Comparison of ENCODE assay signal across 9 cellular contexts in the genomic region with DNA sequence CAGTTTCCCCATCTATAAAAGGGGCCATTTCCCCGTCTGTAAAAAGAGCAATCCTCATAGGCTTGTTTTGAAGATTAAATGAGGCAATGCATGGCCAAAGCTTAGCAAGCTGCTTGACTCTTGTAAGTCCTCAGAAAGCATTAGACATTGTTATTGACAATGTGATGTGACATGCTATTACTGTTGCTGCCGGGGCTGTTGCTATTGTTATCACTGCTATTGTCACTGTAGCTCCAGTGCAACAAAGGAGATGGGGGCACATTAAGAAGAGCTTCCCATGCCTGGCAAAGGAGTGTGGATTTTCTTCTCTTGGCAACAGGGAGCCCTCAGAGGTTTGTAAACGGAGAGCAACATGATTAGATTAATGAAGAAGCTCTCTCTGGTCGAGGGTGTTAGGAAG. TPM values are rescaled to one million over a fixed set of nuclear protein-coding genes. Genes with fewer than 3 reads are reported as not detected.
DNase-seq lines count a peak whose midpoint lies in the region; ATAC-seq and TF ChIP-seq lines count a peak whose summit lies in the region.
"Had no signal": no experiment of that assay in that cellular context is flagged by ENCODE, and none has a peak within 500 bp of the region (broad histone marks: within the 10 kb centered on the region; RNA-seq: fewer than 3 reads in every experiment).

No MANE protein-coding gene starts in this region.

- H3K27ac ChIP-seq in GM23338 (ENCODE audit: low read depth) (no peak overlapping the region), layer of hippocampus (ENCODE audit: low read depth, low read length) (peak overlapping the region; percentile 76), RWPE1 (no peak overlapping the region), suprapubic skin (no peak overlapping the region), esophagus squamous epithelium (peak overlapping the region in 1 of 4 donors; percentile 2)
- H3K27ac ChIP-seq: cardiac muscle cell had no signal

- no peak for DNase-seq in Caco-2
- no peak for DNase-seq in GM23338 (ENCODE audit: low spot score)
- DNase-seq in activated CD4-positive, alpha-beta memory T cell treated with anti-CD3 and anti-CD28 coated beads, Interleukin-2, amount 10 ng/mL, durations not matched to agents 7 days and 5 days = no peak
- DNase-seq in RWPE1 (ENCODE audit: low spot score) = no peak
- DNase-seq in NCI-H2227 (lab: John Stamatoyannopoulos, UW; ENCODE audit: unreplicated experiment) = no peak
- no peak for DNase-seq in suprapubic skin (ENCODE audit: low spot score in 2 of 2)
- DNase-seq in esophagus squamous epithelium (lab: John Stamatoyannopoulos, UW) = no peak

- H3K9me3 Mint-ChIP-seq in Caco-2 (ENCODE audit: unreplicated experiment) (no peaks in the 10 kb centered on the region), GM23338 (no peaks in the 10 kb centered on the region)
- H3K9me3 Mint-ChIP-seq in activated CD4-positive, alpha-beta memory T cell treated with anti-CD3 and anti-CD28 coated beads, Interleukin-2, amount 10 ng/mL, durations not matched to agents 7 days and 5 days = no peaks in the 10 kb centered on the region

- ATAC-seq in GM23338 = no peak

- no peaks in the 10 kb centered on the region for H3K36me3 Mint-ChIP-seq in Caco-2 (ENCODE audit: insufficient read depth, unreplicated experiment)
- no peaks in the 10 kb centered on the region; the same call in 2 of the 3 replicates for H3K36me3 Mint-ChIP-seq in GM23338 (ENCODE audit: low read depth)
- H3K36me3 Mint-ChIP-seq in activated CD4-positive, alpha-beta memory T cell treated with anti-CD3 and anti-CD28 coated beads, Interleukin-2, amount 10 ng/mL, durations not matched to agents 7 days and 5 days (ENCODE audit: low read depth) = peaks cover 41% of the 10 kb centered on the region

- POLR2A ChIA-PET in Caco-2 (lab: Charles Lee) = no interaction called here
- POLR2A ChIA-PET in activated CD4-positive, alpha-beta memory T cell treated with anti-CD3 and anti-CD28 coated beads, Interleukin-2, amount 10 ng/mL, durations not matched to agents 7 days and 5 days (lab: Charles Lee) = interaction anchor here (0.5 to 3.6 kb wide), 9 partner anchors 11 to 801 kb away, joined by 3 to 20 read pairs (median 5); partner anchors contain the start of genes ACTR5 and PPP1R16B
- POLR2A ChIA-PET in RWPE1 (lab: Yijun Ruan, JAX; ENCODE audit: low non-redundant PET) = no interaction called here

- H3K79me2 ChIP-seq in GM23338 (replicated peaks; ENCODE audit: insufficient read depth) = no peaks in the 10 kb centered on the region

- H3K36me3 ChIP-seq in Caco-2 (ENCODE audit: control insufficient read depth, insufficient read depth, low read length) (no peaks in the 10 kb centered on the region), GM23338 (ENCODE audit: insufficient read depth) (no peaks in the 10 kb centered on the region), suprapubic skin (no peaks in the 10 kb centered on the region), esophagus squamous epithelium (no peaks in the 10 kb centered on the region)
- H3K36me3 ChIP-seq: cardiac muscle cell had no signal

- WGBS in suprapubic skin = 39% methylated on average over 4 of the region's 4 CpGs
- 26 to 28% methylated on average over 4 of the region's 4 CpGs for WGBS in esophagus squamous epithelium, 2 donors

- intact Hi-C loops in Caco-2 (cut with micrococcal nuclease; ENCODE audit: unreplicated experiment) (no loop called here), esophagus squamous epithelium (cut with DNase I) (no loop called here)

- no peaks in the 10 kb centered on the region for H3K9me2 ChIP-seq in GM23338 (ENCODE audit: insufficient read depth)

- H3K4me2 ChIP-seq in GM23338 = peak overlapping the region; percentile 74

- no peak for TF ChIP-seq CTCF in Caco-2 (IDR thresholded peaks at IDR 0.05; ENCODE audit: insufficient read depth in 1 of 2, low read depth in 1 of 2, low read length in 1 of 2, severe bottlenecking in 1 of 2, unreplicated experiment in 1 of 2)
- TF ChIP-seq CTCF in GM23338 (conservative IDR thresholded peaks at IDR 0.05; ENCODE audit: low read depth in 2 of 2) = no peak
- TF ChIP-seq CTCF in RWPE1 (conservative IDR thresholded peaks at IDR 0.05; ENCODE audit: low read depth) = no peak
- TF ChIP-seq CTCF in suprapubic skin (IDR thresholded peaks at IDR 0.05) = no peak
- TF ChIP-seq CTCF in esophagus squamous epithelium (IDR thresholded peaks at IDR 0.05) = no peak

- CTCF ChIA-PET in Caco-2 (lab: Charles Lee) (interaction anchor here (0.7 to 2.3 kb wide), 10 partner anchors 10 to 849 kb away, joined by 3 to 9 read pairs (median 4); no protein-coding TSS in a partner anchor), RWPE1 (lab: Yijun Ruan, JAX) (interaction anchor here (0.6 to 3.8 kb wide), 18 partner anchors 10 to 286 kb away, joined by 3 to 17 read pairs (median 3); no protein-coding TSS in a partner anchor)
- CTCF ChIA-PET in activated CD4-positive, alpha-beta memory T cell treated with anti-CD3 and anti-CD28 coated beads, Interleukin-2, amount 10 ng/mL, durations not matched to agents 7 days and 5 days (lab: Charles Lee) = interaction anchor here (0.7 to 4.2 kb wide), 28 partner anchors 10 to 246 kb away, joined by 3 to 52 read pairs (median 4); partner anchors contain the start of gene PPP1R16B

- no peaks in the 10 kb centered on the region for H3F3A ChIP-seq in GM23338 (replicated peaks; ENCODE audit: low read depth)

- H3K4me1 ChIP-seq in Caco-2 (peaks cover 6% of the 10 kb centered on the region; the same call in 1 of the 2 replicates), GM23338 (ENCODE audit: insufficient read depth) (peaks cover 5% of the 10 kb centered on the region), suprapubic skin (peaks cover 13% of the 10 kb centered on the region), esophagus squamous epithelium (peaks cover 5 to 15% (median 7%) of the 10 kb centered on the region in 3 donors)

- BruUV-seq in Caco-2 (replicated peaks; lab: Mats Ljungman, UMichigan) = no TSS peak

- no peak overlapping the region for H3K27ac Mint-ChIP-seq in Caco-2 (ENCODE audit: unreplicated experiment)
- H3K27ac Mint-ChIP-seq in GM23338 = peak overlapping the region; percentile 22; the same call in 1 of the 2 replicates
- peak overlapping the region; percentile 83 for H3K27ac Mint-ChIP-seq in activated CD4-positive, alpha-beta memory T cell treated with anti-CD3 and anti-CD28 coated beads, Interleukin-2, amount 10 ng/mL, durations not matched to agents 7 days and 5 days

- peaks cover 6% of the 10 kb centered on the region for H3K27me3 Mint-ChIP-seq in Caco-2 (ENCODE audit: insufficient read depth, unreplicated experiment)
- H3K27me3 Mint-ChIP-seq in GM23338 (ENCODE audit: insufficient read depth, low read depth, poor library complexity) = peaks cover 13% of the 10 kb centered on the region
- no peaks in the 10 kb centered on the region for H3K27me3 Mint-ChIP-seq in activated CD4-positive, alpha-beta memory T cell treated with anti-CD3 and anti-CD28 coated beads, Interleukin-2, amount 10 ng/mL, durations not matched to agents 7 days and 5 days

- H3K4me3 Mint-ChIP-seq in Caco-2 (ENCODE audit: unreplicated experiment) (peak overlapping the region; percentile 19), GM23338 (peak overlapping the region; percentile 13; the same call in 1 of the 3 replicates)
- peak overlapping the region; percentile 13 for H3K4me3 Mint-ChIP-seq in activated CD4-positive, alpha-beta memory T cell treated with anti-CD3 and anti-CD28 coated beads, Interleukin-2, amount 10 ng/mL, durations not matched to agents 7 days and 5 days

- no peaks in the 10 kb centered on the region for H4K20me1 ChIP-seq in GM23338 (replicated peaks; ENCODE audit: insufficient read depth)

- H3K4me3 ChIP-seq in Caco-2 (ENCODE audit: low read depth, low read length) = no peak overlapping the region
- H3K4me3 ChIP-seq in GM23338 = peak overlapping the region; percentile 49
- H3K4me3 ChIP-seq in suprapubic skin = no peak overlapping the region
- H3K4me3 ChIP-seq in esophagus squamous epithelium = no peak overlapping the region
- H3K4me3 ChIP-seq: cardiac muscle cell had no signal

- H3K27me3 ChIP-seq in Caco-2 (replicated peaks; ENCODE audit: control insufficient read depth, insufficient read depth, low read length) (no peaks in the 10 kb centered on the region; the same call in 1 of the 2 replicates), GM23338 (ENCODE audit: insufficient read depth) (no peaks in the 10 kb centered on the region), layer of hippocampus (ENCODE audit: control insufficient read depth, insufficient read depth, low read length) (no peaks in the 10 kb centered on the region), suprapubic skin (peaks cover 8% of the 10 kb centered on the region), esophagus squamous epithelium (peaks cover 0 to 30% (median 0%) of the 10 kb centered on the region in 4 donors)

- no peak for TF ChIP-seq EP300 in suprapubic skin (IDR thresholded peaks at IDR 0.05)

- TF ChIP-seq POLR2A in suprapubic skin (IDR thresholded peaks at IDR 0.05) (no peak), esophagus squamous epithelium (IDR thresholded peaks at IDR 0.05) (no peak)

- 0 out of 2 replicates have a peak overlapping the region, but pooled peaks have one; percentile 5 for H2AFZ ChIP-seq in GM23338

- H3K4me1 Mint-ChIP-seq in Caco-2 (ENCODE audit: low read depth, unreplicated experiment) (peaks cover 17% of the 10 kb centered on the region), GM23338 (peaks cover 14% of the 10 kb centered on the region)
- peaks cover 62% of the 10 kb centered on the region for H3K4me1 Mint-ChIP-seq in activated CD4-positive, alpha-beta memory T cell treated with anti-CD3 and anti-CD28 coated beads, Interleukin-2, amount 10 ng/mL, durations not matched to agents 7 days and 5 days

- H3K9me3 ChIP-seq in Caco-2 = no peaks in the 10 kb centered on the region
- no peaks in the 10 kb centered on the region for H3K9me3 ChIP-seq in suprapubic skin
- no peaks in the 10 kb centered on the region for H3K9me3 ChIP-seq in esophagus squamous epithelium

TF ChIP-seq in GM23338, 12 proteins besides CTCF, POLR2A, EP300 and RAD21 (continues in another document):
- TF ChIP-seq JUNB (IDR thresholded peaks at IDR 0.05; ENCODE audit: unreplicated experiment) = no peak
- TF ChIP-seq POLR2AphosphoS5 (IDR thresholded peaks at IDR 0.05; ENCODE audit: low read depth) = no peak

RNA-seq across cellular contexts. Expression of gene FAM83D, which starts 33.2 kb away (rescaled TPM):
- total RNA-seq in Caco-2 (2022) (82.4 and 86.3 TPM in 2 replicates), suprapubic skin (10 to 100 TPM in 2 of 4 donors, 1 to 10 TPM in 2; 3.9 to 15.8 (median 11.6) TPM), esophagus squamous epithelium (100 to 1,000 TPM in 1 of 4 donors, 10 to 100 TPM in 3; 53.8 to 105 (median 81.9) TPM)
- 81.6 and 91.3 TPM in 2 replicates for total RNA-seq in GM23338 (2014; rRNA removed; shearing (Covaris generic))
- polyA plus RNA-seq in GM23338 (2016; fragmentation: Nextera tagmentation; extraction: Ambion mirVana) = 31.1 and 33.3 TPM in 2 replicates
- 10 to 100 TPM; 18.9 to 19.9 TPM for total RNA-seq in activated CD4-positive, alpha-beta memory T cell treated with anti-CD3 and anti-CD28 coated beads, Interleukin-2, amount 10 ng/mL, durations not matched to agents 7 days and 5 days
